In the genomic region with DNA sequence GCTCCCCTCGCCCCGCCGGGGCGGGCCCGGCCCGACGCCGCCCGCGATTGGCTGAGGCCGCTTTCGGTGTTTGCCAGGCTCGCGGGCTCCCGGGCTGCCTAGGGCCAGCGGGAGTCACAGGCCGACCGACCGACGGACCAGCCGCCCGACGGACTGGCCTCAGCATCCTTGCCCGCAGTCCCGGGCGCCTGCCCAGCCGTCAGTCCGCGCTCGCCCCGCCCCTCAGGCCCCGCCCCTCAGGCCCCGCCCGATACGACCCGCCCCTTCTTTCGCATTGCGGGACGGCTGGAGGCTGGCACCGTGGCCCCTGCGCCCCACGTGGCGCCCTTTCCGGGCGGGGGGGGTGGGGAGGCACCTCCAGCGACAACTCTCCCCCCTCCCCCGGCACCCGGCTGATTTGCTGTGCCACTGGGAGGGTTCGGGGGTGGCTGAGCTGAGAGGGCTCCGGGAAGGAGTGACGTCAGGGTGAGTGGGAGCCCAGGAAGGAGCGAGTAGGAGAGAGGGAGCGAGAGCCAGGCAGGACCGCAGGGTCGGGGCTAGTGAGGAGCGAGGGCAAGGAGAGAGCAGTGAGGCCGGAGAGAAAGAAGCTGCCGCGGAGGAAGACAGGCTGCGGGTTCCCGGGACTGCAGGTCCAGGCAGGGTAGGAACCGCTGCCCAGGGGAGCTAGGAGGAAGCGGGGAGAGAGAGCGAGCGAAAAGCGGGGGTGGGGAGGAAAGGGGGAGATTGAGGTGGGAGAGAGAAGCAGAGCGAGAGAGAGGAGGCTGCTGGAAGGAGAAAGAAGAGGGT, we compare ENCODE assay signal across 1 cellular context.
TF ChIP-seq lines count a peak whose summit lies in the region.

A gene with protein sequence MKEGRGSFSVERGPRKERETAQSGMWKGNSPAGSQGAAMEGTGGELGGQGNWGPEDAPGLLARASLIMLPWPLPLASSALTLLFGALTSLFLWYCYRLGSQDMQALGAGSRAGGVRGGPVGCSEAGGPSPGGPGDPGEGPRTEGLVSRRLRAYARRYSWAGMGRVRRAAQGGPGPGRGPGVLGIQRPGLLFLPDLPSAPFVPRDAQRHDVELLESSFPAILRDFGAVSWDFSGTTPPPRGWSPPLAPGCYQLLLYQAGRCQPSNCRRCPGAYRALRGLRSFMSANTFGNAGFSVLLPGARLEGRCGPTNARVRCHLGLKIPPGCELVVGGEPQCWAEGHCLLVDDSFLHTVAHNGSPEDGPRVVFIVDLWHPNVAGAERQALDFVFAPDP (plus strand): TSS at position 387 of the 786 bp plus-strand sequence. CDS start 484 bp downstream, outside the sequence.

TF ChIP-seq in HEK293, 187 proteins besides CTCF, POLR2A, EP300 and RAD21 (continued from another document and continues in another):
- TF ChIP-seq, protein P1, sequence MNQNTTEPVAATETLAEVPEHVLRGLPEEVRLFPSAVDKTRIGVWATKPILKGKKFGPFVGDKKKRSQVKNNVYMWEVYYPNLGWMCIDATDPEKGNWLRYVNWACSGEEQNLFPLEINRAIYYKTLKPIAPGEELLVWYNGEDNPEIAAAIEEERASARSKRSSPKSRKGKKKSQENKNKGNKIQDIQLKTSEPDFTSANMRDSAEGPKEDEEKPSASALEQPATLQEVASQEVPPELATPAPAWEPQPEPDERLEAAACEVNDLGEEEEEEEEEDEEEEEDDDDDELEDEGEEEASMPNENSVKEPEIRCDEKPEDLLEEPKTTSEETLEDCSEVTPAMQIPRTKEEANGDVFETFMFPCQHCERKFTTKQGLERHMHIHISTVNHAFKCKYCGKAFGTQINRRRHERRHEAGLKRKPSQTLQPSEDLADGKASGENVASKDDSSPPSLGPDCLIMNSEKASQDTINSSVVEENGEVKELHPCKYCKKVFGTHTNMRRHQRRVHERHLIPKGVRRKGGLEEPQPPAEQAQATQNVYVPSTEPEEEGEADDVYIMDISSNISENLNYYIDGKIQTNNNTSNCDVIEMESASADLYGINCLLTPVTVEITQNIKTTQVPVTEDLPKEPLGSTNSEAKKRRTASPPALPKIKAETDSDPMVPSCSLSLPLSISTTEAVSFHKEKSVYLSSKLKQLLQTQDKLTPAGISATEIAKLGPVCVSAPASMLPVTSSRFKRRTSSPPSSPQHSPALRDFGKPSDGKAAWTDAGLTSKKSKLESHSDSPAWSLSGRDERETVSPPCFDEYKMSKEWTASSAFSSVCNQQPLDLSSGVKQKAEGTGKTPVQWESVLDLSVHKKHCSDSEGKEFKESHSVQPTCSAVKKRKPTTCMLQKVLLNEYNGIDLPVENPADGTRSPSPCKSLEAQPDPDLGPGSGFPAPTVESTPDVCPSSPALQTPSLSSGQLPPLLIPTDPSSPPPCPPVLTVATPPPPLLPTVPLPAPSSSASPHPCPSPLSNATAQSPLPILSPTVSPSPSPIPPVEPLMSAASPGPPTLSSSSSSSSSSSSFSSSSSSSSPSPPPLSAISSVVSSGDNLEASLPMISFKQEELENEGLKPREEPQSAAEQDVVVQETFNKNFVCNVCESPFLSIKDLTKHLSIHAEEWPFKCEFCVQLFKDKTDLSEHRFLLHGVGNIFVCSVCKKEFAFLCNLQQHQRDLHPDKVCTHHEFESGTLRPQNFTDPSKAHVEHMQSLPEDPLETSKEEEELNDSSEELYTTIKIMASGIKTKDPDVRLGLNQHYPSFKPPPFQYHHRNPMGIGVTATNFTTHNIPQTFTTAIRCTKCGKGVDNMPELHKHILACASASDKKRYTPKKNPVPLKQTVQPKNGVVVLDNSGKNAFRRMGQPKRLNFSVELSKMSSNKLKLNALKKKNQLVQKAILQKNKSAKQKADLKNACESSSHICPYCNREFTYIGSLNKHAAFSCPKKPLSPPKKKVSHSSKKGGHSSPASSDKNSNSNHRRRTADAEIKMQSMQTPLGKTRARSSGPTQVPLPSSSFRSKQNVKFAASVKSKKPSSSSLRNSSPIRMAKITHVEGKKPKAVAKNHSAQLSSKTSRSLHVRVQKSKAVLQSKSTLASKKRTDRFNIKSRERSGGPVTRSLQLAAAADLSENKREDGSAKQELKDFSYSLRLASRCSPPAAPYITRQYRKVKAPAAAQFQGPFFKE (tag by site-specific recombination; IDR thresholded peaks at IDR 0.05; ENCODE audit: borderline replicate concordance) = peak; percentile 44; the same call in 1 of the 2 replicates
- no peak for TF ChIP-seq OVOL3 (tag by site-specific recombination; IDR thresholded peaks at IDR 0.05)
- TF ChIP-seq, protein P2, sequence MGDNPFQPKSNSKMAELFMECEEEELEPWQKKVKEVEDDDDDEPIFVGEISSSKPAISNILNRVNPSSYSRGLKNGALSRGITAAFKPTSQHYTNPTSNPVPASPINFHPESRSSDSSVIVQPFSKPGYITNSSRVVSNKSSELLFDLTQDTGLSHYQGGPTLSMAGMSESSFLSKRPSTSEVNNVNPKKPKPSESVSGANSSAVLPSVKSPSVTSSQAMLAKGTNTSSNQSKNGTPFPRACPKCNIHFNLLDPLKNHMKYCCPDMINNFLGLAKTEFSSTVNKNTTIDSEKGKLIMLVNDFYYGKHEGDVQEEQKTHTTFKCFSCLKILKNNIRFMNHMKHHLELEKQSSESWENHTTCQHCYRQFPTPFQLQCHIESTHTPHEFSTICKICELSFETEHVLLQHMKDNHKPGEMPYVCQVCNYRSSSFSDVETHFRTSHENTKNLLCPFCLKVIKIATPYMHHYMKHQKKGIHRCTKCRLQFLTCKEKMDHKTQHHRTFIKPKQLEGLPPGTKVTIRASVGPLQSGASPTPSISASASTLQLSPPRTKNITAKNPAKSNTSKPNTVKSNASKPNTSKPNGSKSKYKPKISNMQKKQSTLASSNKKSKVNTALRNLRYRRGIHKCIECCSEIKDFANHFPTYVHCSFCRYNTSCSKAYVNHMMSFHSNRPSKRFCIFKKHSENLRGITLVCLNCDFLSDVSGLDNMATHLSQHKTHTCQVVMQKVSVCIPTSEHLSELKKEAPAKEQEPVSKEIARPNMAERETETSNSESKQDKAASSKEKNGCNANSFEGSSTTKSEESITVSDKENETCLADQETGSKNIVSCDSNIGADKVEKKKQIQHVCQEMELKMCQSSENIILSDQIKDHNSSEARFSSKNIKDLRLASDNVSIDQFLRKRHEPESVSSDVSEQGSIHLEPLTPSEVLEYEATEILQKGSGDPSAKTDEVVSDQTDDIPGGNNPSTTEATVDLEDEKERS (tag by site-specific recombination; IDR thresholded peaks at IDR 0.05) = no peak
- TF ChIP-seq GLIS1 (tag by site-specific recombination; IDR thresholded peaks at IDR 0.05) = peak; percentile 87
- no peak for TF ChIP-seq YY2 (tag by site-specific recombination; IDR thresholded peaks at IDR 0.05)
- peak; percentile 72; the same call in 1 of the 2 replicates for TF ChIP-seq GLI4 (tag by site-specific recombination; IDR thresholded peaks at IDR 0.05)
- TF ChIP-seq ZNF600 (tag by site-specific recombination; IDR thresholded peaks at IDR 0.05) = peak; percentile 99
- TF ChIP-seq ZNF423 (tag by site-specific recombination; IDR thresholded peaks at IDR 0.05) = no peak
- peak; percentile 93 for TF ChIP-seq ZNF629 (tag by site-specific recombination; IDR thresholded peaks at IDR 0.05)
- TF ChIP-seq, protein P3, sequence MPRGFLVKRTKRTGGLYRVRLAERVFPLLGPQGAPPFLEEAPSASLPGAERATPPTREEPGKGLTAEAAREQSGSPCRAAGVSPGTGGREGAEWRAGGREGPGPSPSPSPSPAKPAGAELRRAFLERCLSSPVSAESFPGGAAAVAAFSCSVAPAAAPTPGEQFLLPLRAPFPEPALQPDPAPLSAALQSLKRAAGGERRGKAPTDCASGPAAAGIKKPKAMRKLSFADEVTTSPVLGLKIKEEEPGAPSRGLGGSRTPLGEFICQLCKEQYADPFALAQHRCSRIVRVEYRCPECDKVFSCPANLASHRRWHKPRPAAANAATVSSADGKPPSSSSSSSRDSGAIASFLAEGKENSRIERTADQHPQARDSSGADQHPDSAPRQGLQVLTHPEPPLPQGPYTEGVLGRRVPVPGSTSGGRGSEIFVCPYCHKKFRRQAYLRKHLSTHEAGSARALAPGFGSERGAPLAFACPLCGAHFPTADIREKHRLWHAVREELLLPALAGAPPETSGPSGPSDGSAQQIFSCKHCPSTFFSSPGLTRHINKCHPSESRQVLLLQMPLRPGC (tag by site-specific recombination; IDR thresholded peaks at IDR 0.05) = 0 out of 2 replicates have a peak, but pooled peaks have one; percentile 39
- TF ChIP-seq ZNF184 (tag by site-specific recombination; IDR thresholded peaks at IDR 0.05) = no peak
- TF ChIP-seq, protein P4, sequence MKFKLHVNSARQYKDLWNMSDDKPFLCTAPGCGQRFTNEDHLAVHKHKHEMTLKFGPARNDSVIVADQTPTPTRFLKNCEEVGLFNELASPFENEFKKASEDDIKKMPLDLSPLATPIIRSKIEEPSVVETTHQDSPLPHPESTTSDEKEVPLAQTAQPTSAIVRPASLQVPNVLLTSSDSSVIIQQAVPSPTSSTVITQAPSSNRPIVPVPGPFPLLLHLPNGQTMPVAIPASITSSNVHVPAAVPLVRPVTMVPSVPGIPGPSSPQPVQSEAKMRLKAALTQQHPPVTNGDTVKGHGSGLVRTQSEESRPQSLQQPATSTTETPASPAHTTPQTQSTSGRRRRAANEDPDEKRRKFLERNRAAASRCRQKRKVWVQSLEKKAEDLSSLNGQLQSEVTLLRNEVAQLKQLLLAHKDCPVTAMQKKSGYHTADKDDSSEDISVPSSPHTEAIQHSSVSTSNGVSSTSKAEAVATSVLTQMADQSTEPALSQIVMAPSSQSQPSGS (tag by site-specific recombination; IDR thresholded peaks at IDR 0.05; ENCODE audit: low read depth) = peak; percentile 98
- no peak for TF ChIP-seq ZNF311 (tag by site-specific recombination; IDR thresholded peaks at IDR 0.05; ENCODE audit: borderline replicate concordance)
- peak; percentile 97 for TF ChIP-seq ZFHX2 (tag by site-specific recombination; conservative IDR thresholded peaks at IDR 0.05)
- TF ChIP-seq, protein P5, sequence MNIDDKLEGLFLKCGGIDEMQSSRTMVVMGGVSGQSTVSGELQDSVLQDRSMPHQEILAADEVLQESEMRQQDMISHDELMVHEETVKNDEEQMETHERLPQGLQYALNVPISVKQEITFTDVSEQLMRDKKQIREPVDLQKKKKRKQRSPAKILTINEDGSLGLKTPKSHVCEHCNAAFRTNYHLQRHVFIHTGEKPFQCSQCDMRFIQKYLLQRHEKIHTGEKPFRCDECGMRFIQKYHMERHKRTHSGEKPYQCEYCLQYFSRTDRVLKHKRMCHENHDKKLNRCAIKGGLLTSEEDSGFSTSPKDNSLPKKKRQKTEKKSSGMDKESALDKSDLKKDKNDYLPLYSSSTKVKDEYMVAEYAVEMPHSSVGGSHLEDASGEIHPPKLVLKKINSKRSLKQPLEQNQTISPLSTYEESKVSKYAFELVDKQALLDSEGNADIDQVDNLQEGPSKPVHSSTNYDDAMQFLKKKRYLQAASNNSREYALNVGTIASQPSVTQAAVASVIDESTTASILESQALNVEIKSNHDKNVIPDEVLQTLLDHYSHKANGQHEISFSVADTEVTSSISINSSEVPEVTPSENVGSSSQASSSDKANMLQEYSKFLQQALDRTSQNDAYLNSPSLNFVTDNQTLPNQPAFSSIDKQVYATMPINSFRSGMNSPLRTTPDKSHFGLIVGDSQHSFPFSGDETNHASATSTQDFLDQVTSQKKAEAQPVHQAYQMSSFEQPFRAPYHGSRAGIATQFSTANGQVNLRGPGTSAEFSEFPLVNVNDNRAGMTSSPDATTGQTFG (tag by site-specific recombination; IDR thresholded peaks at IDR 0.05; ENCODE audit: borderline replicate concordance) = peak; percentile 69
- TF ChIP-seq, protein P6, sequence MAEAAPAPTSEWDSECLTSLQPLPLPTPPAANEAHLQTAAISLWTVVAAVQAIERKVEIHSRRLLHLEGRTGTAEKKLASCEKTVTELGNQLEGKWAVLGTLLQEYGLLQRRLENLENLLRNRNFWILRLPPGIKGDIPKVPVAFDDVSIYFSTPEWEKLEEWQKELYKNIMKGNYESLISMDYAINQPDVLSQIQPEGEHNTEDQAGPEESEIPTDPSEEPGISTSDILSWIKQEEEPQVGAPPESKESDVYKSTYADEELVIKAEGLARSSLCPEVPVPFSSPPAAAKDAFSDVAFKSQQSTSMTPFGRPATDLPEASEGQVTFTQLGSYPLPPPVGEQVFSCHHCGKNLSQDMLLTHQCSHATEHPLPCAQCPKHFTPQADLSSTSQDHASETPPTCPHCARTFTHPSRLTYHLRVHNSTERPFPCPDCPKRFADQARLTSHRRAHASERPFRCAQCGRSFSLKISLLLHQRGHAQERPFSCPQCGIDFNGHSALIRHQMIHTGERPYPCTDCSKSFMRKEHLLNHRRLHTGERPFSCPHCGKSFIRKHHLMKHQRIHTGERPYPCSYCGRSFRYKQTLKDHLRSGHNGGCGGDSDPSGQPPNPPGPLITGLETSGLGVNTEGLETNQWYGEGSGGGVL (tag by site-specific recombination; IDR thresholded peaks at IDR 0.05) = peak; percentile 100
- no peak for TF ChIP-seq ZNF354C (tag by site-specific recombination; IDR thresholded peaks at IDR 0.05; ENCODE audit: borderline replicate concordance, low read depth)
- TF ChIP-seq, protein P7, sequence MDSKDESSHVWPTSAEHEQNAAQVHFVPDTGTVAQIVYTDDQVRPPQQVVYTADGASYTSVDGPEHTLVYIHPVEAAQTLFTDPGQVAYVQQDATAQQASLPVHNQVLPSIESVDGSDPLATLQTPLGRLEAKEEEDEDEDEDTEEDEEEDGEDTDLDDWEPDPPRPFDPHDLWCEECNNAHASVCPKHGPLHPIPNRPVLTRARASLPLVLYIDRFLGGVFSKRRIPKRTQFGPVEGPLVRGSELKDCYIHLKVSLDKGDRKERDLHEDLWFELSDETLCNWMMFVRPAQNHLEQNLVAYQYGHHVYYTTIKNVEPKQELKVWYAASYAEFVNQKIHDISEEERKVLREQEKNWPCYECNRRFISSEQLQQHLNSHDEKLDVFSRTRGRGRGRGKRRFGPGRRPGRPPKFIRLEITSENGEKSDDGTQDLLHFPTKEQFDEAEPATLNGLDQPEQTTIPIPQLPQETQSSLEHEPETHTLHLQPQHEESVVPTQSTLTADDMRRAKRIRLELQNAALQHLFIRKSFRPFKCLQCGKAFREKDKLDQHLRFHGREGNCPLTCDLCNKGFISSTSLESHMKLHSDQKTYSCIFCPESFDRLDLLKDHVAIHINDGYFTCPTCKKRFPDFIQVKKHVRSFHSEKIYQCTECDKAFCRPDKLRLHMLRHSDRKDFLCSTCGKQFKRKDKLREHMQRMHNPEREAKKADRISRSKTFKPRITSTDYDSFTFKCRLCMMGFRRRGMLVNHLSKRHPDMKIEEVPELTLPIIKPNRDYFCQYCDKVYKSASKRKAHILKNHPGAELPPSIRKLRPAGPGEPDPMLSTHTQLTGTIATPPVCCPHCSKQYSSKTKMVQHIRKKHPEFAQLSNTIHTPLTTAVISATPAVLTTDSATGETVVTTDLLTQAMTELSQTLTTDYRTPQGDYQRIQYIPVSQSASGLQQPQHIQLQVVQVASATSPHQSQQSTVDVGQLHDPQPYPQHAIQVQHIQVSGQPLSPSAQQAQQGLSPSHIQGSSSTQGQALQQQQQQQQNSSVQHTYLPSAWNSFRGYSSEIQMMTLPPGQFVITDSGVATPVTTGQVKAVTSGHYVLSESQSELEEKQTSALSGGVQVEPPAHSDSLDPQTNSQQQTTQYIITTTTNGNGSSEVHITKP (tag by site-specific recombination; IDR thresholded peaks at IDR 0.05) = no peak; the same call in 1 of the 2 replicates
- TF ChIP-seq ZBTB48 (tag by site-specific recombination; IDR thresholded peaks at IDR 0.05) = 0 out of 2 replicates have a peak, but pooled peaks have one; percentile 37
- peak; percentile 82 for TF ChIP-seq GLIS2 (tag by site-specific recombination; IDR thresholded peaks at IDR 0.05)
- TF ChIP-seq, protein P8, sequence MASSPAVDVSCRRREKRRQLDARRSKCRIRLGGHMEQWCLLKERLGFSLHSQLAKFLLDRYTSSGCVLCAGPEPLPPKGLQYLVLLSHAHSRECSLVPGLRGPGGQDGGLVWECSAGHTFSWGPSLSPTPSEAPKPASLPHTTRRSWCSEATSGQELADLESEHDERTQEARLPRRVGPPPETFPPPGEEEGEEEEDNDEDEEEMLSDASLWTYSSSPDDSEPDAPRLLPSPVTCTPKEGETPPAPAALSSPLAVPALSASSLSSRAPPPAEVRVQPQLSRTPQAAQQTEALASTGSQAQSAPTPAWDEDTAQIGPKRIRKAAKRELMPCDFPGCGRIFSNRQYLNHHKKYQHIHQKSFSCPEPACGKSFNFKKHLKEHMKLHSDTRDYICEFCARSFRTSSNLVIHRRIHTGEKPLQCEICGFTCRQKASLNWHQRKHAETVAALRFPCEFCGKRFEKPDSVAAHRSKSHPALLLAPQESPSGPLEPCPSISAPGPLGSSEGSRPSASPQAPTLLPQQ (tag by site-specific recombination; IDR thresholded peaks at IDR 0.05) = peak; percentile 46; the same call in 1 of the 2 replicates
